In the genomic region with DNA sequence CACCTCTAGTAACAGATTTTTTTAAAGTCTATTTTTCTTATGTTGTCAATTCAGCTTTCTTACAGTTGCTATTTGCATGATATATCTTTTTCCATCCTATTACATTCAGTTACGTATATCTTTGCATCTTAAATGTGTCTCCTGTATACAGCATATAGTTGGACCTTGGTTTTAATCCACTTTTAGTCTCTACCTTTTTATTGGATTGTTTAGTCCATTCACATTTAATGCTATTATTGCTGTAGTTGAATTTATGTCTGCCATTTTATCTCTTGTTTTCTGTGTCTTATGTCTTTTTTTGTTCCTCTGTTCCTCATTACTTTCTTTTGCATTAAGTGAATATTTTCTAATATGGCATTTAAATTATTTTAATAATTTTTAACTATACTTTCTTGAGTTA, we compare ENCODE assay signal across 28 cellular contexts.
"Had no signal": no experiment of that assay in that cellular context is flagged by ENCODE, and none has a peak within 500 bp of the region (broad histone marks: within the 10 kb centered on the region; RNA-seq: fewer than 3 reads in every experiment).

No MANE protein-coding gene starts in this region.

- H3K27me3 ChIP-seq: colonic mucosa, dorsolateral prefrontal cortex, esophagus muscularis mucosa, esophagus squamous epithelium, foreskin keratinocyte, gastrocnemius medialis, gastroesophageal sphincter, heart left ventricle, heart right ventricle had no signal

- H3K27ac ChIP-seq: colonic mucosa, coronary artery, dorsolateral prefrontal cortex, epithelial cell of prostate, esophagus muscularis mucosa, esophagus squamous epithelium, foreskin keratinocyte, gastrocnemius medialis, gastroesophageal sphincter, heart left ventricle, heart right ventricle had no signal

- DNase-seq: colonic mucosa; cortex of kidney; dermis blood vessel endothelial cell; dorsolateral prefrontal cortex; effector CD4-positive, alpha-beta T cell; effector CD8-positive, alpha-beta T cell; effector memory CD4-positive, alpha-beta T cell; effector memory CD8-positive, alpha-beta T cell; endodermal cell; erythroblast; esophagus squamous epithelium; foreskin fibroblast; foreskin keratinocyte; foreskin melanocyte; gastrocnemius medialis; glutamatergic neuron; head of caudate nucleus; heart left ventricle; heart right ventricle had no signal

- H3K4me3 ChIP-seq: colonic mucosa, coronary artery, dorsolateral prefrontal cortex, esophagus muscularis mucosa, esophagus squamous epithelium, gastrocnemius medialis, gastroesophageal sphincter, heart left ventricle, heart right ventricle had no signal

- ATAC-seq: effector memory CD8-positive, alpha-beta T cell; esophagus mucosa; foreskin keratinocyte; gastrocnemius medialis; gastroesophageal sphincter; heart left ventricle; heart right ventricle had no signal

- FAIRE-seq: colon, endometrium, endothelial cell of umbilical vein, frontal cortex had no signal

- H3K36me3 ChIP-seq: colonic mucosa, esophagus muscularis mucosa, esophagus squamous epithelium, gastrocnemius medialis, gastroesophageal sphincter, heart left ventricle, heart right ventricle had no signal

- H3K4me1 ChIP-seq: foreskin keratinocyte had no signal

- H3K9me3 ChIP-seq: colonic mucosa, esophagus muscularis mucosa, esophagus squamous epithelium, gastroesophageal sphincter had no signal
